In the genomic region with DNA sequence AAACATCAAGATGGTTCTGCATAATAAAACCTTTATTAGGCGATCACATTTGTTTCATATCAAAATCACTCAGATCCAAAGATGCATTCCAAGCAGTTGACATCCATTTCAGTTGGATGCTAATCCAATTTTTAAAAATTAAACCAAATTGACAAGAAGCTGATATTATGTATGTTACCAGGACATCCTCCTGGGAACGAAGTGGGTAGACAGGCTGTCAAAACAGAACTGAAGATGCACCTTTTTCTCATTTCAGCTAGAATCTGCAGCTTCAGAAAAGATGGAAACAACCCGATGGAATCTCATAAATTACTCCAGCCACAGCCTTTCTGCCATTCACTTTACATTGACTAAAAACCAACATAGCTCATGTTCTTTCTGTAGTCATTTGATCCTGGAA, we compare ENCODE assay signal across 35 cellular contexts.
A peak's percentile ranks its signal among the peaks of the same experiment; 100 is the strongest.
DNase-seq lines count a peak whose midpoint lies in the region; ATAC-seq and TF ChIP-seq lines count a peak whose summit lies in the region.
"Had no signal": no experiment of that assay in that cellular context is flagged by ENCODE, and none has a peak within 500 bp of the region (broad histone marks: within the 10 kb centered on the region; RNA-seq: fewer than 3 reads in every experiment).

No MANE protein-coding gene starts in this region.

- H2AFZ ChIP-seq in mesenchymal stem cell (ENCODE audit: low read depth, low read length), result no peak overlapping the region
- no peak overlapping the region for H2AFZ ChIP-seq in neural cell (ENCODE audit: low read depth, low read length)

- no peak overlapping the region for H4K91ac ChIP-seq in mesenchymal stem cell (ENCODE audit: low read length)

- no peaks in the 10 kb centered on the region for H3K4me1 Mint-ChIP-seq in activated CD4-positive, alpha-beta T cell treated with anti-CD3 and anti-CD28 coated beads, Interleukin-2, amount 10 ng/mL, durations not matched to agents 24 days and 14 days
- H3K4me1 Mint-ChIP-seq: B cell; CD14-positive monocyte; CD4-positive, alpha-beta memory T cell; CD4-positive, CD25-positive, alpha-beta regulatory T cell; CD8-positive, alpha-beta memory T cell had no signal

- no peak overlapping the region for H2BK5ac ChIP-seq in mesenchymal stem cell (ENCODE audit: low read depth, low read length, poor library complexity, severe bottlenecking)

- H3F3A ChIP-seq in neural cell (ENCODE audit: insufficient read depth, low read length, poor library complexity, severe bottlenecking), result no peaks in the 10 kb centered on the region

- no peak overlapping the region for H2BK15ac ChIP-seq in mesenchymal stem cell (ENCODE audit: low read depth, poor library complexity, severe bottlenecking)

- H3K79me2 ChIP-seq in neural cell (replicated peaks; ENCODE audit: insufficient read depth, low read length), result no peaks in the 10 kb centered on the region

- no peak overlapping the region for H2BK120ac ChIP-seq in mesenchymal stem cell (ENCODE audit: low read depth, low read length)

- H3K4me3 Mint-ChIP-seq in activated CD4-positive, alpha-beta T cell treated with anti-CD3 and anti-CD28 coated beads, Interleukin-2, amount 10 ng/mL, durations not matched to agents 24 days and 14 days, result no peak overlapping the region
- H3K4me3 Mint-ChIP-seq: B cell; CD4-positive, alpha-beta T cell; CD4-positive, CD25-positive, alpha-beta regulatory T cell; CD8-positive, alpha-beta memory T cell; CD8-positive, alpha-beta T cell had no signal

- H2AK5ac ChIP-seq in mesenchymal stem cell (ENCODE audit: low read length, severe bottlenecking), result no peak overlapping the region

- H3K36me3 ChIP-seq in esophagus muscularis mucosa, result no peaks in the 10 kb centered on the region
- H3K36me3 ChIP-seq in mesenchymal stem cell (ENCODE audit: control insufficient read depth in 1 of 2, insufficient read depth in 2 of 2, low read depth in 1 of 2, low read length in 2 of 2), result no peaks in the 10 kb centered on the region
- no peaks in the 10 kb centered on the region for H3K36me3 ChIP-seq in neural cell (ENCODE audit: insufficient read depth, low read length)
- no peaks in the 10 kb centered on the region for H3K36me3 ChIP-seq in spleen
- H3K36me3 ChIP-seq: BE2C; BLaER1; BLaER1 treated with 17β-estradiol and CSF1 and Interleukin-3, amounts not matched to agents 10 nM and 100 nM had no signal

- H3K23ac ChIP-seq in mesenchymal stem cell (ENCODE audit: low read length in 2 of 2), result no peak overlapping the region

- intact Hi-C loops in esophagus muscularis mucosa (cut with DNase I), result no loop called here
- intact Hi-C loops in spleen (cut with DNase I; ENCODE audit: low total_unique reads), result no loop called here
- intact Hi-C loops in activated CD4-positive, alpha-beta T cell treated with anti-CD3 and anti-CD28 coated beads, Interleukin-2, amount 10 ng/mL, durations not matched to agents 24 days and 14 days (cut with micrococcal nuclease), result no loop called here

- H3K36me3 Mint-ChIP-seq in activated CD4-positive, alpha-beta T cell treated with anti-CD3 and anti-CD28 coated beads, Interleukin-2, amount 10 ng/mL, durations not matched to agents 24 days and 14 days (ENCODE audit: low read depth), result no peaks in the 10 kb centered on the region
- H3K36me3 Mint-ChIP-seq: CD14-positive monocyte; CD4-positive, alpha-beta memory T cell; CD4-positive, CD25-positive, alpha-beta regulatory T cell; CD8-positive, alpha-beta memory T cell; CD8-positive, alpha-beta T cell had no signal

- H3K27ac Mint-ChIP-seq in activated CD4-positive, alpha-beta T cell treated with anti-CD3 and anti-CD28 coated beads, Interleukin-2, amount 10 ng/mL, durations not matched to agents 24 days and 14 days, result no peak overlapping the region
- H3K27ac Mint-ChIP-seq: B cell; CD4-positive, alpha-beta memory T cell; CD4-positive, alpha-beta T cell; CD4-positive, CD25-positive, alpha-beta regulatory T cell; CD8-positive, alpha-beta memory T cell; CD8-positive, alpha-beta T cell had no signal

- DNase-seq in esophagus muscularis mucosa (ENCODE audit: extremely low spot score) (peak; percentile 55), mesenchymal stem cell (no peak), putamen (ENCODE audit: low spot score) (peak; percentile 7), spleen (no peak), NCI-H1092 treated with DMSO at 0.1 percent for 48 hours (lab: John Stamatoyannopoulos, UW) (no peak)
- no peak for DNase-seq in activated CD4-positive, alpha-beta T cell treated with anti-CD3 and anti-CD28 coated beads, Interleukin-2, amount 10 ng/mL, durations not matched to agents 24 days and 14 days
- DNase-seq: 8988T; ACHN; AML-193; BE2C; C1 segment of cervical spinal cord; Caco-2; Calu3; CD4-positive, alpha-beta memory T cell; CD4-positive, alpha-beta T cell; CD4-positive, CD25-positive, alpha-beta regulatory T cell; CD8-positive, alpha-beta memory T cell; CD8-positive, alpha-beta T cell; COR-L47; DMS 273 treated with DMSO at 0.1 percent for 48 hours; DMS153; DMS53; DMS79; DMS79 treated with DMSO at 0.1 percent for 48 hours; DND-41; EL had no signal

- TF ChIP-seq POLR2A in esophagus muscularis mucosa (IDR thresholded peaks at IDR 0.05; ENCODE audit: low read depth) (no peak), spleen (IDR thresholded peaks at IDR 0.05) (no peak)

- H3K4ac ChIP-seq in mesenchymal stem cell (ENCODE audit: low read depth in 1 of 2, low read length in 2 of 2), result no peak overlapping the region

- no peak overlapping the region for H3K4me3 ChIP-seq in esophagus muscularis mucosa
- H3K4me3 ChIP-seq in mesenchymal stem cell (ENCODE audit: insufficient read depth in 1 of 2, low read depth in 1 of 2, low read length in 2 of 2), result no peak overlapping the region
- no peak overlapping the region for H3K4me3 ChIP-seq in neural cell (ENCODE audit: low read length)
- no peak overlapping the region for H3K4me3 ChIP-seq in spleen
- H3K4me3 ChIP-seq: A549; BLaER1; BLaER1 treated with 17β-estradiol and CSF1 and Interleukin-3, amounts not matched to agents 10 nM and 100 nM had no signal

- TF ChIP-seq CTCF in esophagus muscularis mucosa (IDR thresholded peaks at IDR 0.05) (no peak), neural cell (IDR thresholded peaks at IDR 0.05; ENCODE audit: poor library complexity, severe bottlenecking) (no peak), spleen (IDR thresholded peaks at IDR 0.05 in 8 of 11, conservative IDR thresholded peaks at IDR 0.05 in 3 of 11) (no peak)

- H3K4me2 ChIP-seq in mesenchymal stem cell (ENCODE audit: low read length, poor library complexity, severe bottlenecking) (no peak overlapping the region), neural cell (ENCODE audit: low read length) (no peak overlapping the region)
- H3K4me2 ChIP-seq: A549; BLaER1; BLaER1 treated with 17β-estradiol and CSF1 and Interleukin-3, amounts not matched to agents 10 nM and 100 nM had no signal

- TF ChIP-seq EP300 in esophagus muscularis mucosa (IDR thresholded peaks at IDR 0.05) (no peak), neural cell (conservative IDR thresholded peaks at IDR 0.05; ENCODE audit: poor library complexity, severe bottlenecking) (peak; percentile 74)

- H4K8ac ChIP-seq in mesenchymal stem cell (ENCODE audit: low read length), result no peak overlapping the region

- TF ChIP-seq RAD21 in neural cell (conservative IDR thresholded peaks at IDR 0.05), result no peak

- peak overlapping the region; percentile 24 to 34 for H3K18ac ChIP-seq in mesenchymal stem cell (ENCODE audit: low read depth in 1 of 2, low read length in 2 of 2)

- no peaks in the 10 kb centered on the region for H3K9me2 ChIP-seq in neural cell (ENCODE audit: insufficient read depth, low read length)

- H4K20me1 ChIP-seq in neural cell (ENCODE audit: insufficient read depth), result no peaks in the 10 kb centered on the region
- H4K20me1 ChIP-seq: BLaER1; BLaER1 treated with 17β-estradiol and CSF1 and Interleukin-3, amounts not matched to agents 10 nM and 100 nM had no signal

- H3K4me1 ChIP-seq in esophagus muscularis mucosa (peaks cover 0 to 7% (median 0%) of the 10 kb centered on the region in 4 donors), mesenchymal stem cell (ENCODE audit: control insufficient read depth, insufficient read depth, low read depth, low read length) (no peaks in the 10 kb centered on the region), spleen (no peaks in the 10 kb centered on the region)
- H3K4me1 ChIP-seq: A549; BE2C; BLaER1; BLaER1 treated with 17β-estradiol and CSF1 and Interleukin-3, amounts not matched to agents 10 nM and 100 nM had no signal

- WGBS in esophagus muscularis mucosa, result 77% methylated on average over 3 of the region's 3 CpGs
- 95% methylated on average over 3 of the region's 3 CpGs for WGBS in mesenchymal stem cell
- WGBS in spleen, 5 donors, result 80 to 94% (median 88%) methylated on average over 3 of the region's 3 CpGs

- no peak overlapping the region for H3K27ac ChIP-seq in esophagus muscularis mucosa (replicated peaks in 1 of 4)
- H3K27ac ChIP-seq in mesenchymal stem cell (ENCODE audit: low read length, poor library complexity, severe bottlenecking), result no peak overlapping the region
- no peak overlapping the region for H3K27ac ChIP-seq in neural cell (ENCODE audit: low read length)
- no peak overlapping the region for H3K27ac ChIP-seq in spleen
- H3K27ac ChIP-seq: 22Rv1; A549; BLaER1; BLaER1 treated with 17β-estradiol and CSF1 and Interleukin-3, amounts not matched to agents 10 nM and 100 nM; C4-2B had no signal

- H3K27me3 ChIP-seq in esophagus muscularis mucosa (no peaks in the 10 kb centered on the region), mesenchymal stem cell (ENCODE audit: control insufficient read depth in 1 of 2, insufficient read depth in 1 of 2, low read length in 2 of 2) (no peaks in the 10 kb centered on the region), neural cell (ENCODE audit: insufficient read depth, low read depth, low read length) (no peaks in the 10 kb centered on the region), spleen (replicated peaks in 1 of 7) (no peaks in the 10 kb centered on the region)
- H3K27me3 ChIP-seq: BE2C, BLaER1 had no signal

- no peak overlapping the region for H2BK12ac ChIP-seq in mesenchymal stem cell (ENCODE audit: low read length in 2 of 2)

- H3K27me3 Mint-ChIP-seq in activated CD4-positive, alpha-beta T cell treated with anti-CD3 and anti-CD28 coated beads, Interleukin-2, amount 10 ng/mL, durations not matched to agents 24 days and 14 days, result no peaks in the 10 kb centered on the region
- H3K27me3 Mint-ChIP-seq: CD4-positive, alpha-beta T cell had no signal

- no peak overlapping the region for H3K14ac ChIP-seq in mesenchymal stem cell (ENCODE audit: low read length in 2 of 2)

- no peak for ATAC-seq in GM18498 (IDR thresholded peaks at IDR 0.05; ENCODE audit: unreplicated experiment)
- ATAC-seq: A549; CD8-positive, alpha-beta T cell had no signal

- no peaks in the 10 kb centered on the region for H3K9me3 Mint-ChIP-seq in activated CD4-positive, alpha-beta T cell treated with anti-CD3 and anti-CD28 coated beads, Interleukin-2, amount 10 ng/mL, durations not matched to agents 24 days and 14 days

- no peaks in the 10 kb centered on the region for H3K79me1 ChIP-seq in mesenchymal stem cell (replicated peaks; ENCODE audit: low read length, poor library complexity, severe bottlenecking)

- no peak overlapping the region for H3K9ac ChIP-seq in mesenchymal stem cell (ENCODE audit: low read length)
- H3K9ac ChIP-seq in neural cell (ENCODE audit: low read length), result no peak overlapping the region
- H3K9ac ChIP-seq: BLaER1; BLaER1 treated with 17β-estradiol and CSF1 and Interleukin-3, amounts not matched to agents 10 nM and 100 nM had no signal

- H3K9me3 ChIP-seq in esophagus muscularis mucosa (peaks cover 0 to 4% (median 2%) of the 10 kb centered on the region in 4 donors), mesenchymal stem cell (ENCODE audit: control insufficient read depth, low read length) (peaks cover 18% of the 10 kb centered on the region), neural cell (ENCODE audit: low read length) (no peaks in the 10 kb centered on the region), spleen (peaks cover 0 to 14% (median 9%) of the 10 kb centered on the region in 8 donors)
- H3K9me3 ChIP-seq: A549, BE2C had no signal

Comparison
In these comparisons a context has a peak if more than half of its experiments do, and no peak if none do; other contexts are left out.
1. DNase-seq: peak in esophagus muscularis mucosa (single experiment) and putamen (single experiment); none in mesenchymal stem cell (single experiment), spleen (single experiment), activated CD4-positive, alpha-beta T cell treated with anti-CD3 and anti-CD28 coated beads, Interleukin-2, amount 10 ng/mL, durations not matched to agents 24 days and 14 days (single experiment) and NCI-H1092 treated with DMSO at 0.1 percent for 48 hours (single experiment).